In the genomic region with DNA sequence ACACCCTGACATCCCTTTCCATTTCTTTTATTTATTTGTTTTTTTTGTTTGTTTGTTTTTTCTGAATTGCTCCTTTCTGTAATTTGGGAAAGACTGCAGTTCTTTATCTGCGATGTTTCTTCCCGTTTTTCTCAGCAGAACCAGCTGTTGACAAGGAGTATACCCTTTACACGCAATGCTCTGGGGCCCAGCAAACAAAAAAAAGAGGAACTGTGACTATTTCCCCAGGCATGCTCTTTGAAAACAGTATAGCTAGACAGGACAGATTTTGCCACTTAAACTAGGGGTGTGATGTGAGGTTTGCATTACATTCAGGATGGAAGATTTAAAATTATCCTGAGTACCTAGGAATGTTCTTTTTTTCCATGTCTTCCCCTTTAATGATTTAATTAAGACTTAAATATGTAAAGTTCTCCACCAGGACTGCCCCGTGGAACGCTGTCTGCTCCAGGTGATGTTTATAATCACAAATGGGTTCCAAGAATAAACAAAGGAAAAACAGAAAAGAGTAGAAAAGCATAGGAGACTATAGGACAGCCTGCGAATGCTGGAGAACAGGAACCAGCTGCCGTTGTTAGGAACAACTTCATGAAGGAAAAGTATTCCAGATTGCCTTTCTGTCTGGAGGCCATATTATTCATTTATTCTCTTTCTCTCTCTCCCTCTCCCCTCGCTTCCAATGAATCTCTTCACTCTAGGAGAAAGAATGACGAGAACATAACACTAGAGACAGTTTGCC, we compare ENCODE assay signal across 9 cellular contexts. TPM values are rescaled to one million over a fixed set of nuclear protein-coding genes. Genes with fewer than 3 reads are reported as not detected.
DNase-seq lines count a peak whose midpoint lies in the region; ATAC-seq lines count a peak whose summit lies in the region.
"Had no signal": no experiment of that assay in that cellular context is flagged by ENCODE, and none has a peak within 500 bp of the region (broad histone marks: within the 10 kb centered on the region; RNA-seq: fewer than 3 reads in every experiment).

No MANE protein-coding gene starts in this region.

- H3K4me2 ChIP-seq in GM23248 (ENCODE audit: unreplicated experiment), result no peak overlapping the region

- in situ Hi-C loops in GM23248 (cut with MboI), result no loop called here

- peaks cover 0 to 2% of the 10 kb centered on the region in 2 donors for H3K9me3 Mint-ChIP-seq in activated T-cell treated with anti-CD3 and anti-CD28 coated beads, Interleukin-2, amount 50 U/mL, for 72 hours
- H3K9me3 Mint-ChIP-seq in activated T-helper 2 cell treated with anti-CD3 and anti-CD28 coated beads, Interferon-gamma antibody, Interleukin-2, Interleukin-4, amounts not matched to agents 10 μg/mL and 5 μg/mL and 100 μg/mL, durations not matched to agents 14 hours and 24 hours and 36 hours, result no peaks in the 10 kb centered on the region
- no peaks in the 10 kb centered on the region for H3K9me3 Mint-ChIP-seq in naive B cell

- peaks cover 37% of the 10 kb centered on the region for H3F3A ChIP-seq in GM23248 (ENCODE audit: insufficient read depth)

- peaks cover 25 to 60% of the 10 kb centered on the region in 2 donors for H3K36me3 Mint-ChIP-seq in activated T-cell treated with anti-CD3 and anti-CD28 coated beads, Interleukin-2, amount 50 U/mL, for 72 hours (ENCODE audit: insufficient read depth in 2 of 2)
- H3K36me3 Mint-ChIP-seq in activated T-helper 2 cell treated with anti-CD3 and anti-CD28 coated beads, Interferon-gamma antibody, Interleukin-2, Interleukin-4, amounts not matched to agents 10 μg/mL and 5 μg/mL and 100 μg/mL, durations not matched to agents 14 hours and 24 hours and 36 hours (ENCODE audit: low read depth), result peaks cover 93% of the 10 kb centered on the region
- H3K36me3 Mint-ChIP-seq in naive B cell, result peaks cover 51 to 52% of the 10 kb centered on the region in 2 donors

- H3K9ac ChIP-seq in GM23248, result no peak overlapping the region

- peaks cover 100% of the 10 kb centered on the region for H3K4me1 Mint-ChIP-seq in activated T-cell treated with anti-CD3 and anti-CD28 coated beads, Interleukin-2, amount 50 U/mL, for 72 hours (ENCODE audit: low read depth)
- H3K4me1 Mint-ChIP-seq in activated T-helper 2 cell treated with anti-CD3 and anti-CD28 coated beads, Interferon-gamma antibody, Interleukin-2, Interleukin-4, amounts not matched to agents 10 μg/mL and 5 μg/mL and 100 μg/mL, durations not matched to agents 14 hours and 24 hours and 36 hours (ENCODE audit: low read depth), result peaks cover 82% of the 10 kb centered on the region
- peaks cover 56 to 97% (median 81%) of the 10 kb centered on the region in 3 donors for H3K4me1 Mint-ChIP-seq in naive B cell

- no peak overlapping the region for H3K4me3 ChIP-seq in GM23248

- no peaks in the 10 kb centered on the region for H3K9me3 ChIP-seq in GM23248 (ENCODE audit: low read depth)

- 73 to 84% methylated on average over 9 of the region's 9 CpGs for WGBS in GM23248 (ENCODE audit: low coverage in 1 of 2, low lambda C conversion rate in 2 of 2, missing lambda C conversion rate in 2 of 2), 2 experiments

- no peak for DNase-seq in activated T-cell treated with anti-CD3 and anti-CD28 coated beads, Interleukin-2, amount 50 U/mL, for 72 hours
- DNase-seq in activated T-cell treated with anti-CD3 and anti-CD28 coated beads for 4 hours (no peak), naive B cell (peak; percentile 74), OCI-M2 (lab: John Stamatoyannopoulos, UW; ENCODE audit: unreplicated experiment) (no peak), GM23248 (no peak)
- no peak for DNase-seq in activated T-helper 2 cell treated with anti-CD3 and anti-CD28 coated beads, Interferon-gamma antibody, Interleukin-2, Interleukin-4, amounts not matched to agents 10 μg/mL and 5 μg/mL and 100 μg/mL, durations not matched to agents 14 hours and 24 hours and 36 hours (ENCODE audit: low spot score)

- no peaks in the 10 kb centered on the region for H4K20me1 ChIP-seq in GM23248 (ENCODE audit: insufficient read depth)

- peak overlapping the region; percentile 87 for H3K27ac Mint-ChIP-seq in activated T-cell treated with anti-CD3 and anti-CD28 coated beads, Interleukin-2, amount 50 U/mL, for 72 hours
- H3K27ac Mint-ChIP-seq in activated T-helper 2 cell treated with anti-CD3 and anti-CD28 coated beads, Interferon-gamma antibody, Interleukin-2, Interleukin-4, amounts not matched to agents 10 μg/mL and 5 μg/mL and 100 μg/mL, durations not matched to agents 14 hours and 24 hours and 36 hours, result peak overlapping the region; percentile 36
- H3K27ac Mint-ChIP-seq in naive B cell, result peak overlapping the region; percentile 78 to 98 (median 92)

- H3K27ac ChIP-seq in GM23248, result no peak overlapping the region
- H3K27ac ChIP-seq: C4-2B had no signal

- H3K4me1 ChIP-seq in GM23248 (ENCODE audit: insufficient read depth), result peaks cover 15% of the 10 kb centered on the region

- H3K79me2 ChIP-seq in GM23248 (ENCODE audit: insufficient read depth), result peaks cover 98% of the 10 kb centered on the region

- no peak overlapping the region for H2AFZ ChIP-seq in GM23248

- no peak for ATAC-seq in activated T-cell treated with anti-CD3 and anti-CD28 coated beads, Interleukin-2, amount 50 U/mL, for 72 hours (replicated peaks in 1 of 2)
- peak; percentile 73 for ATAC-seq in HG03159 (IDR thresholded peaks at IDR 0.05; ENCODE audit: unreplicated experiment)
- ATAC-seq in naive B cell (ENCODE audit: low read depth in 2 of 2), result peak; percentile 78
- no peak for ATAC-seq in HG02970 (IDR thresholded peaks at IDR 0.05; ENCODE audit: low FRiP score, unreplicated experiment)

- H3K9me2 ChIP-seq in GM23248 (ENCODE audit: insufficient read depth), result no peaks in the 10 kb centered on the region

- no peaks in the 10 kb centered on the region for H3K27me3 Mint-ChIP-seq in activated T-cell treated with anti-CD3 and anti-CD28 coated beads, Interleukin-2, amount 50 U/mL, for 72 hours (ENCODE audit: low read depth)
- no peaks in the 10 kb centered on the region for H3K27me3 Mint-ChIP-seq in activated T-helper 2 cell treated with anti-CD3 and anti-CD28 coated beads, Interferon-gamma antibody, Interleukin-2, Interleukin-4, amounts not matched to agents 10 μg/mL and 5 μg/mL and 100 μg/mL, durations not matched to agents 14 hours and 24 hours and 36 hours (ENCODE audit: low read depth)
- H3K27me3 Mint-ChIP-seq in naive B cell, result no peaks in the 10 kb centered on the region

- peaks cover 93% of the 10 kb centered on the region for H3K36me3 ChIP-seq in GM23248 (ENCODE audit: low read depth)

- intact Hi-C loops in activated T-helper 2 cell treated with anti-CD3 and anti-CD28 coated beads, Interferon-gamma antibody, Interleukin-2, Interleukin-4, amounts not matched to agents 10 μg/mL and 5 μg/mL and 100 μg/mL, durations not matched to agents 14 hours and 24 hours and 36 hours (cut with micrococcal nuclease), result loop anchor here (10.0 kb wide), 2 partner anchors 605 to 1805 kb away; no protein-coding TSS in a partner anchor

- H3K27me3 ChIP-seq in GM23248 (replicated peaks; ENCODE audit: insufficient read depth), result no peaks in the 10 kb centered on the region

- H3K4me3 Mint-ChIP-seq in activated T-cell treated with anti-CD3 and anti-CD28 coated beads, Interleukin-2, amount 50 U/mL, for 72 hours, result peak overlapping the region in 1 of 2 donors; percentile 32
- H3K4me3 Mint-ChIP-seq in activated T-helper 2 cell treated with anti-CD3 and anti-CD28 coated beads, Interferon-gamma antibody, Interleukin-2, Interleukin-4, amounts not matched to agents 10 μg/mL and 5 μg/mL and 100 μg/mL, durations not matched to agents 14 hours and 24 hours and 36 hours (ENCODE audit: low read depth), result no peak overlapping the region
- H3K4me3 Mint-ChIP-seq in naive B cell, result peak overlapping the region; percentile 29 to 91 (median 72)

RNA-seq across cellular contexts. Expression of gene TGFBR2, which starts 43.3 kb away (rescaled TPM):
- 10 to 100 TPM; 37.7 to 45.9 TPM for total RNA-seq in activated T-cell treated with anti-CD3 and anti-CD28 coated beads, Interleukin-2, amount 50 U/mL, for 72 hours
- 19.5 and 19.8 TPM in 2 replicates for total RNA-seq in activated T-helper 2 cell treated with anti-CD3 and anti-CD28 coated beads, Interferon-gamma antibody, Interleukin-2, Interleukin-4, amounts not matched to agents 10 μg/mL and 5 μg/mL and 100 μg/mL, durations not matched to agents 14 hours and 24 hours and 36 hours
- polyA plus RNA-seq in naive B cell (ENCODE audit: low read depth in 6 of 6) (100 to 1,000 TPM in 5 of 6 donors, 10 to 100 TPM in 1; 99.4 to 169 (median 116) TPM), GM23248 (2016; fragmentation: Nextera tagmentation; extraction: Ambion mirVana) (134 and 135 TPM in 2 replicates)
- total RNA-seq in GM23248 (2014; rRNA removed; shearing (Covaris generic)), result 179 and 188 TPM in 2 replicates

Comparison
In these comparisons a context has a peak if more than half of its experiments do, and no peak if none do; other contexts are left out.
1. ATAC-seq: peak in HG03159 (single experiment) and naive B cell (2 of 2); none in activated T-cell treated with anti-CD3 and anti-CD28 coated beads, Interleukin-2, amount 50 U/mL, for 72 hours (0 of 2) and HG02970 (single experiment).
2. H3K27ac Mint-ChIP-seq: peak in every context shown above with its lines; median percentile 92 in naive B cell; 87 in activated T-cell treated with anti-CD3 and anti-CD28 coated beads, Interleukin-2, amount 50 U/mL, for 72 hours; 36 in activated T-helper 2 cell treated with anti-CD3 and anti-CD28 coated beads, Interferon-gamma antibody, Interleukin-2, Interleukin-4, amounts not matched to agents 10 μg/mL and 5 μg/mL and 100 μg/mL, durations not matched to agents 14 hours and 24 hours and 36 hours.